Comparison of ENCODE assay signal across 12 cellular contexts in the genomic region with DNA sequence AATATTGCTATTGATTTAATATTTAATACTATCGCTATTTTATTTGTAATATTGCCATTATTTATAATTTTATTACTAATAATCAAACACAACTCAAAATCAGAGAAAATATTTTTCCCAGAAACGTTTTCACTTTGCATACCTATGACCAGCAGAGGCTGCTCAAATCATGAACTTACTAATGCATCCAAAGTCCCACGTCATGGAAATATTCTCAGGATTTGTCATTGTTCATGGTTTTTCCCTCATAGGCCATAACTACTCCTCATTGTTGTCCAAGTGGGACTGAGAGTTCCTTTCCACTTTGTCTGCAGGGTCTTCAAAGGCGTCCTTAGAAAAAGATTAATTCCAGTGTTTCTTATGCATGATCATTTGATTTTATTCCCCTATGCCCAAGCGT.
DNase-seq lines count a peak whose midpoint lies in the region; ATAC-seq and TF ChIP-seq lines count a peak whose summit lies in the region.
"Had no signal": no experiment of that assay in that cellular context is flagged by ENCODE, and none has a peak within 500 bp of the region (broad histone marks: within the 10 kb centered on the region; RNA-seq: fewer than 3 reads in every experiment).

No MANE protein-coding gene starts in this region.

- H3K9me3 ChIP-seq in osteoblast (ENCODE audit: low read depth, low read length) = no peaks in the 10 kb centered on the region

- ATAC-seq in GM21825 (IDR thresholded peaks at IDR 0.05; ENCODE audit: unreplicated experiment) = no peak

- no peak overlapping the region for H3K4me3 ChIP-seq in LNCaP clone FGC (ENCODE audit: low read depth, low read length)
- no peak overlapping the region for H3K4me3 ChIP-seq in osteoblast (ENCODE audit: insufficient read depth, low read length)

- H3K27ac ChIP-seq in osteoblast (ENCODE audit: low read depth, low read length) = peak overlapping the region; percentile 94

- no peaks in the 10 kb centered on the region for H3K79me2 ChIP-seq in osteoblast (ENCODE audit: insufficient read depth, low read length)

- no peaks in the 10 kb centered on the region for H3K27me3 ChIP-seq in osteoblast (ENCODE audit: insufficient read depth, low read length)

- H2AFZ ChIP-seq in osteoblast (ENCODE audit: low read length) = no peak overlapping the region

- TF ChIP-seq CTCF in LNCaP clone FGC (IDR thresholded peaks at IDR 0.05; ENCODE audit: control insufficient read depth, extremely low read depth, insufficient read depth) = 0 out of 2 replicates have a peak, but pooled peaks have one; percentile 10
- peak; percentile 70 for TF ChIP-seq CTCF in osteoblast (IDR thresholded peaks at IDR 0.05; ENCODE audit: extremely low read depth, low read depth, low read length)

- no peaks in the 10 kb centered on the region for H4K20me1 ChIP-seq in osteoblast (ENCODE audit: insufficient read depth, low read length)

- H3K4me2 ChIP-seq in osteoblast (ENCODE audit: insufficient read depth, low read length) = no peak overlapping the region

- DNase-seq in EH (ENCODE audit: low read depth) (peak; percentile 82), LNCaP clone FGC (ENCODE audit: low read depth) (no peak), dedifferentiated amniotic fluid mesenchymal stem cell (ENCODE audit: extremely low spot score) (peak; percentile 90), osteoblast (ENCODE audit: insufficient read length, low spot score, missing footprints) (peak; percentile 92), NCI-H2227 (lab: John Stamatoyannopoulos, UW; ENCODE audit: unreplicated experiment) (no peak), NCI-H1417 (lab: John Stamatoyannopoulos, UW) (no peak), CD1c-positive myeloid dendritic cell (ENCODE audit: extremely low spot score) (no peak)
- DNase-seq: activated T-cell treated with anti-CD3 and anti-CD28 coated beads, Interleukin-2, amount 50 U/mL, for 1 hour; NCI-H1092 treated with DMSO at 0.1 percent for 48 hours; NCI-H524 treated with DMSO at 0.1 percent for 48 hours; SHP77 treated with DMSO at 0.1 percent for 48 hours had no signal

- no peaks in the 10 kb centered on the region for H3K36me3 ChIP-seq in osteoblast (ENCODE audit: insufficient read depth, low read length)

- H3K4me1 ChIP-seq in osteoblast (ENCODE audit: insufficient read depth, low read length) = peaks cover 15% of the 10 kb centered on the region

Comparison
In these comparisons a context has a peak if more than half of its experiments do, and no peak if none do; other contexts are left out.
1. DNase-seq: peak in EH (single experiment), dedifferentiated amniotic fluid mesenchymal stem cell (single experiment) and osteoblast (single experiment); none in LNCaP clone FGC (single experiment), NCI-H2227 (single experiment), NCI-H1417 (0 of 3) and CD1c-positive myeloid dendritic cell (single experiment).